8 cellular contexts compared by ENCODE assay signal in the genomic region with DNA sequence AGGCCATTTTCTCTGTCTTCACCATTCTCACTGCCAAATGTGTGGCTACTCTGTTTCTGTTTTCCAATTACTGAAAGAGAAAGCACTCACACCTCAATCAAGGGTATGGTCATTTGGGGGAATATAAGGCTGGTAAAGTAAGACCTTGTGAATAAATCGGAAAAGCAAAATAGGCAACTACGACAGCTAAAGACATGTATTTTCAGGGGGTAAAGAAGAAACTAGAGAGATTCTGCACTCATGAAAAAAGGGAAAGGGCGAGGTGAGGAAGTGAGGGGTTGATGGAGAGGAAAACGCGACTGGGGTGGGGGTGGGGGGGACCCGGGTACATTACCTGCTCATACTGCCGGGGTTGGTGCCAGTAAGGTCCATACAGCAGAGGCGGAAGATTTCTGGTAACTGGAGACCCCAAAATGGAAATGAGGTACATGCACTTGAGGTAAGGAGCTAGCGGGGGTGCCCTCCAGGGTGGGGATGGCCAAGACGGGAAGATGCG. TPM values are rescaled to one million over a fixed set of nuclear protein-coding genes. Genes with fewer than 3 reads are reported as not detected.
A peak's percentile ranks its signal among the peaks of the same experiment; 100 is the strongest.
DNase-seq lines count a peak whose midpoint lies in the region; ATAC-seq and TF ChIP-seq lines count a peak whose summit lies in the region.

No MANE protein-coding gene starts in this region.

- H3K27ac ChIP-seq in angular gyrus (ENCODE audit: low read depth, low read length) (peak overlapping the region; percentile 96), left lung (peak overlapping the region; percentile 85 to 94), tibial nerve (peak overlapping the region; percentile 80 to 94 (median 89))

- TF ChIP-seq CTCF in AG04449 (IDR thresholded peaks at IDR 0.05; ENCODE audit: insufficient read depth, low read length, missing control alignments): no peak
- TF ChIP-seq CTCF in left lung (IDR thresholded peaks at IDR 0.05): no peak
- no peak for TF ChIP-seq CTCF in tibial nerve (IDR thresholded peaks at IDR 0.05)

- TF ChIP-seq POLR2A in tibial nerve (IDR thresholded peaks at IDR 0.05): no peak

- peak; percentile 28 for ATAC-seq in left lung

- no peak for DNase-seq in AG04449 (ENCODE audit: low read depth, low spot score)
- DNase-seq in HCEC 1CT: peak; percentile 2
- no peak for DNase-seq in left lung
- DNase-seq in tibial nerve (ENCODE audit: low spot score in 2 of 2): no peak
- DNase-seq in EL: no peak
- no peak for DNase-seq in posterior cingulate gyrus
- DNase-seq in SKM-1 treated with dmso at 0.1 percent for 144 hours (lab: John Stamatoyannopoulos, UW; ENCODE audit: unreplicated experiment): no peak

- POLR2A ChIA-PET in AG04449 (lab: Yijun Ruan, JAX): interaction anchor here (0.7 to 1.3 kb wide), 4 partner anchors 19 to 353 kb away, joined by 3 to 14 read pairs (median 7); a partner anchor contains a TSS

- H3K36me3 ChIP-seq in left lung: peaks cover 0 to under 1% of the 10 kb centered on the region in 2 donors
- peaks cover 0 to 2% (median 0%) of the 10 kb centered on the region in 3 donors for H3K36me3 ChIP-seq in tibial nerve

- intact Hi-C loops in left lung (cut with DNase I): no loop called here
- intact Hi-C loops in posterior cingulate gyrus (cut with DNase I): loop anchor here (1.0 to 10.0 kb wide), 4 partner anchors 20 to 121 kb away; a partner anchor contains a TSS

- WGBS in tibial nerve, 2 donors: 1% methylated on average over 9 to 11 of the region's 11 CpGs

- H3K4me3 ChIP-seq in AG04449 (ENCODE audit: low read depth, low read length): peak overlapping the region; percentile 96
- peak overlapping the region; percentile 69 to 88 for H3K4me3 ChIP-seq in left lung
- H3K4me3 ChIP-seq in tibial nerve: peak overlapping the region; percentile 73 to 92 (median 83)

- H3K27me3 ChIP-seq in left lung: no peaks in the 10 kb centered on the region
- no peaks in the 10 kb centered on the region for H3K27me3 ChIP-seq in tibial nerve

- CTCF ChIA-PET in AG04449 (lab: Yijun Ruan, JAX): interaction anchor here (1.0 to 1.7 kb wide), 4 partner anchors 9 to 41 kb away, joined by 3 to 18 read pairs (median 5); a partner anchor contains a TSS

- H3K4me1 ChIP-seq in left lung (peaks cover 18 to 39% of the 10 kb centered on the region in 2 donors), tibial nerve (peaks cover 0 to 28% (median 15%) of the 10 kb centered on the region in 4 donors)

- H3K9me3 ChIP-seq in left lung (no peaks in the 10 kb centered on the region), tibial nerve (no peaks in the 10 kb centered on the region)

- no peak for TF ChIP-seq EP300 in tibial nerve (IDR thresholded peaks at IDR 0.05)

RNA-seq across cellular contexts. Expression of a gene that starts 19.3 kb away (rescaled TPM):
- 10 to 100 TPM; 69.2 to 73.5 TPM for total RNA-seq in left lung
- total RNA-seq in tibial nerve: 10 to 100 TPM; 45.9 to 68.2 (median 65.6) TPM

RNA-seq across cellular contexts. Expression of a gene that starts 40.1 kb away (rescaled TPM):
- total RNA-seq in left lung: 10 to 100 TPM; 26.8 to 30.2 TPM
- 10 to 100 TPM; 20.6 to 33.9 (median 26.2) TPM for total RNA-seq in tibial nerve

RNA-seq across cellular contexts. Expression of a gene that starts 40.4 kb away (rescaled TPM):
- total RNA-seq in left lung (10 to 100 TPM; 62.9 to 67.9 TPM), tibial nerve (10 to 100 TPM; 28.0 to 45.2 (median 39.9) TPM)

RNA-seq across cellular contexts. Expression of a gene that starts 52.8 kb away (rescaled TPM):
- 10 to 100 TPM; 46.7 to 61.1 TPM for total RNA-seq in left lung
- total RNA-seq in tibial nerve: 10 to 100 TPM; 47.5 to 69.0 (median 60.7) TPM
